ENCODE assay signal across 40 cellular contexts in genomic region chr20:33024263-33024601, GRCh38. TPM values are rescaled to one million over a fixed set of nuclear protein-coding genes. Genes with fewer than 3 reads are reported as not detected.
"Had no signal": no experiment of that assay in that cellular context is flagged by ENCODE, and none has a peak within 500 bp of the region (broad histone marks: within the 10 kb centered on the region; RNA-seq: fewer than 3 reads in every experiment).

No MANE protein-coding gene starts in this region.

- H3K4me1 ChIP-seq: adrenal gland, ascending aorta, body of pancreas, breast epithelium had no signal

- H3K36me3 ChIP-seq: adrenal gland, ascending aorta, brain microvascular endothelial cell, breast epithelium, cardiac muscle cell had no signal

- ATAC-seq: activated naive CD4-positive, alpha-beta T cell treated with anti-CD3 and anti-CD28 coated beads, Interleukin-2, amount 50 U/mL, for 72 hours; activated naive CD8-positive, alpha-beta T cell treated with anti-CD3 and anti-CD28 coated beads, Interleukin-2, amount 50 U/mL, for 24 hours; activated T-cell treated with anti-CD3 and anti-CD28 coated beads, Interleukin-2, amount 50 U/mL, for 4 hours; activated T-cell treated with anti-CD3 and anti-CD28 coated beads, Interleukin-2, amount 50 U/mL, for 72 hours; activated T-helper 17 cell treated with anti-CD3 and anti-CD28 coated beads, Interleukin-2, amount 50 U/mL, for 72 hours; body of pancreas had no signal

- H3K4me3 ChIP-seq: adrenal gland, ascending aorta, body of pancreas, breast epithelium, cardiac muscle cell had no signal

- DNase-seq: activated effector memory CD4-positive, alpha-beta T cell treated with anti-CD3 and anti-CD28 coated beads, Interleukin-2, amount 50 U/mL, for 16 hours; activated effector memory CD4-positive, alpha-beta T cell treated with Interleukin-2 at 50 U/mL for 16 hours; activated gamma-delta T cell; activated gamma-delta T cell treated with Interleukin-2 at 50 U/mL for 16 hours; activated naive CD4-positive, alpha-beta T cell; activated naive CD4-positive, alpha-beta T cell treated with anti-CD3 and anti-CD28 coated beads for 36 hours; activated naive CD4-positive, alpha-beta T cell treated with anti-CD3 and anti-CD28 coated beads, Interleukin-2, amount 10 ng/mL, durations not matched to agents 7 days and 5 days; activated naive CD4-positive, alpha-beta T cell treated with anti-CD3 and anti-CD28 coated beads, Interleukin-2, amount 50 U/mL, for 16 hours; activated naive CD4-positive, alpha-beta T cell treated with Interleukin-2 at 50 U/mL for 16 hours; activated naive CD8-positive, alpha-beta T cell treated with anti-CD3 and anti-CD28 coated beads for 36 hours; activated naive CD8-positive, alpha-beta T cell treated with anti-CD3 and anti-CD28 coated beads, Interleukin-2, amount 10 ng/mL, durations not matched to agents 7 days and 5 days; activated naive CD8-positive, alpha-beta T cell treated with anti-CD3 and anti-CD28 coated beads, Interleukin-2, amount 50 U/mL, for 24 hours; activated T-cell treated with anti-CD3 and anti-CD28 coated beads, Interleukin-2, amount 50 U/mL, for 1 hour; activated T-cell treated with anti-CD3 and anti-CD28 coated beads, Interleukin-2, amount 50 U/mL, for 24 hours; activated T-cell treated with anti-CD3 and anti-CD28 coated beads, Interleukin-2, amount 50 U/mL, for 4 hours; activated T-cell treated with anti-CD3 and anti-CD28 coated beads, Interleukin-2, amount 50 U/mL, for 48 hours; activated T-cell treated with anti-CD3 and anti-CD28 coated beads, Interleukin-2, amount 50 U/mL, for 72 hours; adrenal gland; amniotic stem cell; amygdala; anterior cingulate cortex; aorta; body of pancreas; brain microvascular endothelial cell; caudate nucleus; central memory CD4-positive, alpha-beta T cell; cerebellar nuclear complex had no signal

- H3K27me3 ChIP-seq: adrenal gland, ascending aorta, body of pancreas, brain microvascular endothelial cell, breast epithelium, cardiac muscle cell had no signal

- H3K27ac ChIP-seq: adrenal gland, ascending aorta, body of pancreas, brain microvascular endothelial cell, breast epithelium, cardiac muscle cell had no signal

- H3K9me3 ChIP-seq: adrenal gland, ascending aorta, body of pancreas, breast epithelium had no signal

- FAIRE-seq: astrocyte had no signal

RNA-seq across cellular contexts. Expression of gene BPIFB6, which starts 7.2 kb away (rescaled TPM):
- total RNA-seq: activated naive CD4-positive, alpha-beta T cell treated with anti-CD3 and anti-CD28 coated beads for 36 hours; activated naive CD4-positive, alpha-beta T cell treated with anti-CD3 and anti-CD28 coated beads, Interleukin-2, amount 50 U/mL, for 72 hours; activated naive CD8-positive, alpha-beta T cell treated with anti-CD3 and anti-CD28 coated beads for 36 hours; activated naive CD8-positive, alpha-beta T cell treated with anti-CD3 and anti-CD28 coated beads, Interleukin-2, amount 10 ng/mL, durations not matched to agents 7 days and 5 days; activated T-cell treated with anti-CD3 and anti-CD28 coated beads, Interleukin-2, amount 50 U/mL, for 4 hours; activated T-cell treated with anti-CD3 and anti-CD28 coated beads, Interleukin-2, amount 50 U/mL, for 72 hours; activated T-helper 1 cell treated with anti-CD3 and anti-CD28 coated beads, Interleukin-12 subunit alpha, Interleukin-12 subunit beta, Interleukin-2, Interleukin-4 antibody, amounts not matched to agents 30 ng/mL and 10 ng/mL and 1 ng/mL, durations not matched to agents 14 hours and 24 hours and 36 hours; activated T-helper 17 cell treated with anti-CD3 and anti-CD28 coated beads, Interleukin-2, amount 50 U/mL, for 72 hours; activated T-helper 2 cell treated with anti-CD3 and anti-CD28 coated beads, Interferon-gamma antibody, Interleukin-2, Interleukin-4, amounts not matched to agents 10 μg/mL and 5 μg/mL and 100 μg/mL, durations not matched to agents 14 hours and 24 hours and 36 hours; adrenal gland; aorta; ascending aorta; astrocyte; body of pancreas; breast epithelium; bronchial epithelial cell; cardiac muscle cell; cardiac septum; cerebellum; chondrocyte had no signal
- polyA plus RNA-seq: adipose tissue, adrenal gland, aorta, cardiac muscle cell had no signal

RNA-seq across cellular contexts. Expression of gene BPIFB2, which starts 16.7 kb away (rescaled TPM):
- total RNA-seq: activated naive CD4-positive, alpha-beta T cell treated with anti-CD3 and anti-CD28 coated beads for 36 hours; activated naive CD4-positive, alpha-beta T cell treated with anti-CD3 and anti-CD28 coated beads, Interleukin-2, amount 50 U/mL, for 72 hours; activated naive CD8-positive, alpha-beta T cell treated with anti-CD3 and anti-CD28 coated beads for 36 hours; activated naive CD8-positive, alpha-beta T cell treated with anti-CD3 and anti-CD28 coated beads, Interleukin-2, amount 10 ng/mL, durations not matched to agents 7 days and 5 days; activated T-cell treated with anti-CD3 and anti-CD28 coated beads, Interleukin-2, amount 50 U/mL, for 72 hours; activated T-helper 1 cell treated with anti-CD3 and anti-CD28 coated beads, Interleukin-12 subunit alpha, Interleukin-12 subunit beta, Interleukin-2, Interleukin-4 antibody, amounts not matched to agents 30 ng/mL and 10 ng/mL and 1 ng/mL, durations not matched to agents 14 hours and 24 hours and 36 hours; activated T-helper 17 cell treated with anti-CD3 and anti-CD28 coated beads, Interleukin-2, amount 50 U/mL, for 72 hours; activated T-helper 2 cell treated with anti-CD3 and anti-CD28 coated beads, Interferon-gamma antibody, Interleukin-2, Interleukin-4, amounts not matched to agents 10 μg/mL and 5 μg/mL and 100 μg/mL, durations not matched to agents 14 hours and 24 hours and 36 hours; aorta; ascending aorta; astrocyte; body of pancreas; bronchial epithelial cell; cardiac muscle cell; cardiac septum; cerebellum; chondrocyte had no signal
- polyA plus RNA-seq: adipose tissue, adrenal gland, aorta, cardiac muscle cell had no signal

RNA-seq across cellular contexts. Expression of gene SUN5, which starts 20.0 kb away (rescaled TPM):
- total RNA-seq: activated naive CD4-positive, alpha-beta T cell treated with anti-CD3 and anti-CD28 coated beads for 36 hours; activated naive CD4-positive, alpha-beta T cell treated with anti-CD3 and anti-CD28 coated beads, Interleukin-2, amount 50 U/mL, for 72 hours; activated naive CD8-positive, alpha-beta T cell treated with anti-CD3 and anti-CD28 coated beads for 36 hours; activated naive CD8-positive, alpha-beta T cell treated with anti-CD3 and anti-CD28 coated beads, Interleukin-2, amount 10 ng/mL, durations not matched to agents 7 days and 5 days; activated T-cell treated with anti-CD3 and anti-CD28 coated beads, Interleukin-2, amount 50 U/mL, for 4 hours; activated T-cell treated with anti-CD3 and anti-CD28 coated beads, Interleukin-2, amount 50 U/mL, for 72 hours; activated T-helper 1 cell treated with anti-CD3 and anti-CD28 coated beads, Interleukin-12 subunit alpha, Interleukin-12 subunit beta, Interleukin-2, Interleukin-4 antibody, amounts not matched to agents 30 ng/mL and 10 ng/mL and 1 ng/mL, durations not matched to agents 14 hours and 24 hours and 36 hours; activated T-helper 17 cell treated with anti-CD3 and anti-CD28 coated beads, Interleukin-2, amount 50 U/mL, for 72 hours; activated T-helper 2 cell treated with anti-CD3 and anti-CD28 coated beads, Interferon-gamma antibody, Interleukin-2, Interleukin-4, amounts not matched to agents 10 μg/mL and 5 μg/mL and 100 μg/mL, durations not matched to agents 14 hours and 24 hours and 36 hours; adrenal gland; aorta; ascending aorta; astrocyte; body of pancreas; breast epithelium; bronchial epithelial cell; cardiac muscle cell; cardiac septum; cerebellum; chondrocyte had no signal
- polyA plus RNA-seq: adipose tissue, adrenal gland, aorta, cardiac muscle cell had no signal

RNA-seq across cellular contexts. Expression of gene BPIFB3, which starts 29.5 kb away (rescaled TPM):
- total RNA-seq: activated naive CD4-positive, alpha-beta T cell treated with anti-CD3 and anti-CD28 coated beads for 36 hours; activated naive CD4-positive, alpha-beta T cell treated with anti-CD3 and anti-CD28 coated beads, Interleukin-2, amount 50 U/mL, for 72 hours; activated naive CD8-positive, alpha-beta T cell treated with anti-CD3 and anti-CD28 coated beads for 36 hours; activated naive CD8-positive, alpha-beta T cell treated with anti-CD3 and anti-CD28 coated beads, Interleukin-2, amount 10 ng/mL, durations not matched to agents 7 days and 5 days; activated T-cell treated with anti-CD3 and anti-CD28 coated beads, Interleukin-2, amount 50 U/mL, for 4 hours; activated T-cell treated with anti-CD3 and anti-CD28 coated beads, Interleukin-2, amount 50 U/mL, for 72 hours; activated T-helper 1 cell treated with anti-CD3 and anti-CD28 coated beads, Interleukin-12 subunit alpha, Interleukin-12 subunit beta, Interleukin-2, Interleukin-4 antibody, amounts not matched to agents 30 ng/mL and 10 ng/mL and 1 ng/mL, durations not matched to agents 14 hours and 24 hours and 36 hours; activated T-helper 17 cell treated with anti-CD3 and anti-CD28 coated beads, Interleukin-2, amount 50 U/mL, for 72 hours; activated T-helper 2 cell treated with anti-CD3 and anti-CD28 coated beads, Interferon-gamma antibody, Interleukin-2, Interleukin-4, amounts not matched to agents 10 μg/mL and 5 μg/mL and 100 μg/mL, durations not matched to agents 14 hours and 24 hours and 36 hours; adrenal gland; aorta; ascending aorta; astrocyte; body of pancreas; breast epithelium; bronchial epithelial cell; cardiac muscle cell; cardiac septum; cerebellum; chondrocyte had no signal
- polyA plus RNA-seq: adipose tissue, adrenal gland, aorta, cardiac muscle cell had no signal

RNA-seq across cellular contexts. Expression of gene BPIFB4, which starts 55.2 kb away (rescaled TPM):
- total RNA-seq: activated naive CD4-positive, alpha-beta T cell treated with anti-CD3 and anti-CD28 coated beads for 36 hours; activated naive CD4-positive, alpha-beta T cell treated with anti-CD3 and anti-CD28 coated beads, Interleukin-2, amount 50 U/mL, for 72 hours; activated naive CD8-positive, alpha-beta T cell treated with anti-CD3 and anti-CD28 coated beads for 36 hours; activated naive CD8-positive, alpha-beta T cell treated with anti-CD3 and anti-CD28 coated beads, Interleukin-2, amount 10 ng/mL, durations not matched to agents 7 days and 5 days; activated T-cell treated with anti-CD3 and anti-CD28 coated beads, Interleukin-2, amount 50 U/mL, for 4 hours; activated T-cell treated with anti-CD3 and anti-CD28 coated beads, Interleukin-2, amount 50 U/mL, for 72 hours; activated T-helper 1 cell treated with anti-CD3 and anti-CD28 coated beads, Interleukin-12 subunit alpha, Interleukin-12 subunit beta, Interleukin-2, Interleukin-4 antibody, amounts not matched to agents 30 ng/mL and 10 ng/mL and 1 ng/mL, durations not matched to agents 14 hours and 24 hours and 36 hours; activated T-helper 17 cell treated with anti-CD3 and anti-CD28 coated beads, Interleukin-2, amount 50 U/mL, for 72 hours; activated T-helper 2 cell treated with anti-CD3 and anti-CD28 coated beads, Interferon-gamma antibody, Interleukin-2, Interleukin-4, amounts not matched to agents 10 μg/mL and 5 μg/mL and 100 μg/mL, durations not matched to agents 14 hours and 24 hours and 36 hours; adrenal gland; aorta; ascending aorta; astrocyte; body of pancreas; breast epithelium; bronchial epithelial cell; cardiac muscle cell; cardiac septum; cerebellum; chondrocyte had no signal
- polyA plus RNA-seq: aorta, cardiac muscle cell had no signal
